9 cellular contexts compared by ENCODE assay signal in genomic region chr7:64999165-65000004, GRCh38. TPM values are rescaled to one million over a fixed set of nuclear protein-coding genes. Genes with fewer than 3 reads are reported as not detected.
DNase-seq lines count a peak whose midpoint lies in the region; ATAC-seq and TF ChIP-seq lines count a peak whose summit lies in the region.
"Had no signal": no experiment of that assay in that cellular context is flagged by ENCODE, and none has a peak within 500 bp of the region (broad histone marks: within the 10 kb centered on the region; RNA-seq: fewer than 3 reads in every experiment).

No MANE protein-coding gene starts in this region.

- BruUV-seq in Calu3 (replicated peaks; lab: Mats Ljungman, UMichigan) = no TSS peak

- H3K4me3 Mint-ChIP-seq in Calu3 (ENCODE audit: low read depth, unreplicated experiment) (no peak overlapping the region), memory B cell (peak overlapping the region; percentile 18)
- no peak overlapping the region for H3K4me3 Mint-ChIP-seq in natural killer cell treated with Interleukin-12 subunit alpha and Interleukin-12 subunit beta and Interleukin-15 and Interleukin-18, amount 100 ng/mL, for 72 hours

- H3K4me1 Mint-ChIP-seq in Calu3 (ENCODE audit: low read depth, unreplicated experiment) (peaks cover 10% of the 10 kb centered on the region), memory B cell (peaks cover 24% of the 10 kb centered on the region)
- H3K4me1 Mint-ChIP-seq in natural killer cell treated with Interleukin-12 subunit alpha and Interleukin-12 subunit beta and Interleukin-15 and Interleukin-18, amount 100 ng/mL, for 72 hours (ENCODE audit: low read depth in 2 of 2) = peaks cover 25 to 41% of the 10 kb centered on the region in 2 donors

- peaks cover 64% of the 10 kb centered on the region for H3K4me1 ChIP-seq in adipocyte (ENCODE audit: control insufficient read depth, insufficient read depth, low read length)

- peak overlapping the region; percentile 87 for H3K27ac Mint-ChIP-seq in Calu3 (ENCODE audit: unreplicated experiment)
- H3K27ac Mint-ChIP-seq in memory B cell = peak overlapping the region; percentile 48
- peak overlapping the region in 1 of 2 donors; percentile 39 for H3K27ac Mint-ChIP-seq in natural killer cell treated with Interleukin-12 subunit alpha and Interleukin-12 subunit beta and Interleukin-15 and Interleukin-18, amount 100 ng/mL, for 72 hours

- H3K9me3 Mint-ChIP-seq in Calu3 (ENCODE audit: low read depth, unreplicated experiment) = peaks cover 11% of the 10 kb centered on the region
- peaks cover 18% of the 10 kb centered on the region for H3K9me3 Mint-ChIP-seq in memory B cell
- H3K9me3 Mint-ChIP-seq in natural killer cell treated with Interleukin-12 subunit alpha and Interleukin-12 subunit beta and Interleukin-15 and Interleukin-18, amount 100 ng/mL, for 72 hours = peaks cover 18% of the 10 kb centered on the region

- H3K9ac ChIP-seq in adipocyte (ENCODE audit: low read length) = peak overlapping the region; percentile 74

- CTCF ChIA-PET in Calu3 (lab: Charles Lee) = no interaction called here

- peaks cover 52% of the 10 kb centered on the region for H3K36me3 ChIP-seq in adipocyte (ENCODE audit: control insufficient read depth, insufficient read depth, low read length, severe bottlenecking)

- ATAC-seq in HG03460 (IDR thresholded peaks at IDR 0.05; ENCODE audit: unreplicated experiment) = peak; percentile 58
- ATAC-seq in memory B cell (ENCODE audit: low read depth) = peak; percentile 95
- ATAC-seq in natural killer cell treated with Interleukin-12 subunit alpha and Interleukin-12 subunit beta and Interleukin-15 and Interleukin-18, amount 100 ng/mL, for 72 hours = no peak

- H3K27me3 Mint-ChIP-seq in Calu3 (ENCODE audit: unreplicated experiment) = no peaks in the 10 kb centered on the region
- H3K27me3 Mint-ChIP-seq in memory B cell = no peaks in the 10 kb centered on the region
- no peaks in the 10 kb centered on the region for H3K27me3 Mint-ChIP-seq in natural killer cell treated with Interleukin-12 subunit alpha and Interleukin-12 subunit beta and Interleukin-15 and Interleukin-18, amount 100 ng/mL, for 72 hours

- peak overlapping the region; percentile 64 for H3K4me3 ChIP-seq in adipocyte (ENCODE audit: low read length)

- H3K27me3 ChIP-seq in adipocyte (replicated peaks; ENCODE audit: control insufficient read depth, insufficient read depth, low read length) = no peaks in the 10 kb centered on the region

- H3K9me3 ChIP-seq in adipocyte (ENCODE audit: control insufficient read depth, low read length) = peaks cover 4% of the 10 kb centered on the region

- intact Hi-C loops in Calu3 (cut with micrococcal nuclease; ENCODE audit: unreplicated experiment) = no loop called here

- H3K36me3 Mint-ChIP-seq in Calu3 (ENCODE audit: insufficient read depth, unreplicated experiment) = peaks cover 37% of the 10 kb centered on the region
- peaks cover 58% of the 10 kb centered on the region for H3K36me3 Mint-ChIP-seq in memory B cell
- peaks cover 43% of the 10 kb centered on the region for H3K36me3 Mint-ChIP-seq in natural killer cell treated with Interleukin-12 subunit alpha and Interleukin-12 subunit beta and Interleukin-15 and Interleukin-18, amount 100 ng/mL, for 72 hours

- DNase-seq in Calu3 (peak; percentile 1), adipocyte (ENCODE audit: low read depth) (peak; percentile 42), memory B cell (ENCODE audit: low spot score in 2 of 2) (peak in 1 of 2 donors; percentile 16), cerebellar nuclear complex (lab: John Stamatoyannopoulos, UW) (no peak), NCI-H69 (lab: John Stamatoyannopoulos, UW) (no peak), DMS79 treated with DMSO at 0.1 percent for 48 hours (lab: John Stamatoyannopoulos, UW) (no peak)
- no peak for DNase-seq in natural killer cell treated with Interleukin-12 subunit alpha and Interleukin-12 subunit beta and Interleukin-15 and Interleukin-18, amount 100 ng/mL, for 72 hours (ENCODE audit: low spot score)
- DNase-seq: NCI-H1105 treated with DMSO at 0.1 percent for 48 hours had no signal

- no peak for TF ChIP-seq CTCF in Calu3 (IDR thresholded peaks at IDR 0.05; ENCODE audit: unreplicated experiment)

RNA-seq across cellular contexts. Expression of gene ERV3-1, which starts 7.1 kb away (rescaled TPM):
- total RNA-seq in Calu3 (2022) = 7.2 and 7.6 TPM in 2 replicates
- total RNA-seq in natural killer cell treated with Interleukin-12 subunit alpha and Interleukin-12 subunit beta and Interleukin-15 and Interleukin-18, amount 100 ng/mL, for 72 hours = 10 to 100 TPM; 12.4 to 16.0 TPM

RNA-seq across cellular contexts. Expression of gene ZNF117, which starts 8.5 kb away (rescaled TPM):
- 2.4 and 2.5 TPM in 2 replicates for total RNA-seq in Calu3 (2022)
- 10 to 100 TPM in 1 of 2 donors, 1 to 10 TPM in 1; 8.0 to 14.2 TPM for total RNA-seq in natural killer cell treated with Interleukin-12 subunit alpha and Interleukin-12 subunit beta and Interleukin-15 and Interleukin-18, amount 100 ng/mL, for 72 hours

Comparison
In these comparisons a context has a peak if more than half of its experiments do, and no peak if none do; other contexts are left out.
1. DNase-seq: peak in Calu3 (single experiment) and adipocyte (single experiment); none in cerebellar nuclear complex (0 of 2), natural killer cell treated with Interleukin-12 subunit alpha and Interleukin-12 subunit beta and Interleukin-15 and Interleukin-18, amount 100 ng/mL, for 72 hours (single experiment), NCI-H69 (single experiment) and DMS79 treated with DMSO at 0.1 percent for 48 hours (single experiment).
2. ATAC-seq: peak in HG03460 (single experiment) and memory B cell (single experiment); none in natural killer cell treated with Interleukin-12 subunit alpha and Interleukin-12 subunit beta and Interleukin-15 and Interleukin-18, amount 100 ng/mL, for 72 hours (0 of 2).